ENCODE assay signal across 8 cellular contexts in genomic region chr12:111767362-111768158, GRCh38. TPM values are rescaled to one million over a fixed set of nuclear protein-coding genes. Genes with fewer than 3 reads are reported as not detected.
DNase-seq lines count a peak whose midpoint lies in the region; ATAC-seq and TF ChIP-seq lines count a peak whose summit lies in the region.

No MANE protein-coding gene starts in this region.

- H3K4me1 ChIP-seq in SJSA1 (replicated peaks) (peaks cover 19% of the 10 kb centered on the region), neural progenitor cell (peaks cover 14% of the 10 kb centered on the region)

- H4K20me1 ChIP-seq in neural progenitor cell (ENCODE audit: low read depth), result peaks cover 22% of the 10 kb centered on the region

- H3K4me3 ChIP-seq in SJSA1 (peak overlapping the region; percentile 64), neural progenitor cell (peak overlapping the region; percentile 64)

- peak overlapping the region; percentile 5 for H3K9ac ChIP-seq in neural progenitor cell

- H3K27ac ChIP-seq in SJSA1 (no peak overlapping the region), neural progenitor cell (no peak overlapping the region)

- no peaks in the 10 kb centered on the region; the same call in 1 of the 2 replicates for H3K36me3 ChIP-seq in SJSA1
- H3K36me3 ChIP-seq in neural progenitor cell, result no peaks in the 10 kb centered on the region

- peaks cover 14% of the 10 kb centered on the region for H3F3A ChIP-seq in neural progenitor cell (ENCODE audit: low read depth)

- H3K4me2 ChIP-seq in neural progenitor cell, result peak overlapping the region; percentile 87

- H3K27me3 Mint-ChIP-seq in neural progenitor cell (ENCODE audit: insufficient read depth, low read depth), result peaks cover 13% of the 10 kb centered on the region

- peaks cover 26% of the 10 kb centered on the region for H3K4me1 Mint-ChIP-seq in neural progenitor cell

- no peak for ATAC-seq in GM21529 (IDR thresholded peaks at IDR 0.05; ENCODE audit: unreplicated experiment)
- ATAC-seq in HG02970 (IDR thresholded peaks at IDR 0.05; ENCODE audit: low FRiP score, unreplicated experiment), result no peak

- in situ Hi-C loops in G401 (cut with HindIII; ENCODE audit: low sequenced_read_pairs), result no loop called here

- peak overlapping the region; percentile 96 for H3K4me3 Mint-ChIP-seq in neural progenitor cell

- H3K9me3 ChIP-seq in SJSA1 (replicated peaks) (no peaks in the 10 kb centered on the region), neural progenitor cell (ENCODE audit: low read depth) (no peaks in the 10 kb centered on the region)

- H3K36me3 Mint-ChIP-seq in neural progenitor cell, result peaks cover 3% of the 10 kb centered on the region

- H3K27me3 ChIP-seq in SJSA1 (replicated peaks) (no peaks in the 10 kb centered on the region), neural progenitor cell (no peaks in the 10 kb centered on the region)

- H3K27ac Mint-ChIP-seq in neural progenitor cell, result peak overlapping the region; percentile 87

- no peaks in the 10 kb centered on the region for H3K9me3 Mint-ChIP-seq in neural progenitor cell

- peaks cover 42% of the 10 kb centered on the region for H3K79me2 ChIP-seq in neural progenitor cell (ENCODE audit: low read depth)

- H2AFZ ChIP-seq in neural progenitor cell (replicated peaks), result peak overlapping the region; percentile 48

- TF ChIP-seq CTCF in neural progenitor cell (IDR thresholded peaks at IDR 0.05), result no peak

- peak; percentile 32 for DNase-seq in G401 (ENCODE audit: low spot score)
- DNase-seq in SJSA1 (ENCODE audit: low read depth in 1 of 2, low spot score in 2 of 2), result peak in 1 of 2 experiments; percentile 19
- peak; percentile 45 for DNase-seq in fibroblast of gingiva (ENCODE audit: low read depth)
- DNase-seq in neural progenitor cell (ENCODE audit: low spot score), result peak; percentile 61
- no peak for DNase-seq in DMS 273 (lab: John Stamatoyannopoulos, UW; ENCODE audit: unreplicated experiment)
- DNase-seq in ureter (ENCODE audit: low spot score), result no peak

RNA-seq across cellular contexts. Expression of gene ALDH2, which starts 0.8 kb away (rescaled TPM):
- 60.5 and 73.9 TPM in 2 replicates for total RNA-seq in G401 (2014; rRNA removed; shearing (Covaris generic))
- 24.2 and 27.9 TPM in 2 replicates for total RNA-seq in SJSA1 (2014; rRNA removed; shearing (Covaris generic))
- total RNA-seq in neural progenitor cell (ENCODE audit: low replicate concordance) (60.0 and 107 TPM in 2 replicates), ureter (66.9 TPM)

Comparison
In these comparisons a context has a peak if more than half of its experiments do, and no peak if none do; other contexts are left out.
1. DNase-seq: peak in G401 (single experiment), fibroblast of gingiva (single experiment) and neural progenitor cell (single experiment); none in DMS 273 (single experiment) and ureter (single experiment).